In genomic region chr6:45378324-45378926, GRCh38 we compare ENCODE assay signal across 8 cellular contexts. TPM values are rescaled to one million over a fixed set of nuclear protein-coding genes. Genes with fewer than 3 reads are reported as not detected.
A peak's percentile ranks its signal among the peaks of the same experiment; 100 is the strongest.
DNase-seq lines count a peak whose midpoint lies in the region; ATAC-seq, FAIRE-seq and TF ChIP-seq lines count a peak whose summit lies in the region.

No MANE protein-coding gene starts in this region.

- H3K79me2 ChIP-seq in mammary epithelial cell (ENCODE audit: insufficient read depth, low read length): peaks cover 4% of the 10 kb centered on the region

- DNase-seq in GM12891 (ENCODE audit: insufficient read length, low spot score) (no peak), NOMO-1 treated with DMSO at 0.1 percent for 48 hours (lab: John Stamatoyannopoulos, UW; ENCODE audit: unreplicated experiment) (peak; percentile 51), mammary epithelial cell (no peak), lower leg skin (ENCODE audit: low spot score in 2 of 2) (peak in 1 of 2 donors; percentile 86), suprapubic skin (ENCODE audit: low spot score in 2 of 2) (no peak)
- no peak for DNase-seq in activated CD8-positive, alpha-beta memory T cell treated with anti-CD3 and anti-CD28 coated beads, Interleukin-2, amount 50 U/mL, for 48 hours

- peak overlapping the region; percentile 94 for H3K4me2 ChIP-seq in mammary epithelial cell (ENCODE audit: insufficient read depth, low read depth, low read length)

- peak; percentile 29 for ATAC-seq in HG02885 (IDR thresholded peaks at IDR 0.05; ENCODE audit: poor library complexity, unreplicated experiment)

- peaks cover 15% of the 10 kb centered on the region for H3K4me1 ChIP-seq in mammary epithelial cell (ENCODE audit: insufficient read depth, low read length)
- H3K4me1 ChIP-seq in suprapubic skin: peaks cover 16% of the 10 kb centered on the region

- no peaks in the 10 kb centered on the region for H3K27me3 ChIP-seq in mammary epithelial cell (ENCODE audit: insufficient read depth, low read length)
- H3K27me3 ChIP-seq in suprapubic skin: no peaks in the 10 kb centered on the region

- H3K9me3 ChIP-seq in mammary epithelial cell (replicated peaks; ENCODE audit: insufficient read depth, low read length): no peaks in the 10 kb centered on the region
- H3K9me3 ChIP-seq in suprapubic skin: no peaks in the 10 kb centered on the region

- peak overlapping the region; percentile 91 for H3K9ac ChIP-seq in mammary epithelial cell (ENCODE audit: insufficient read depth, low read length)

- H2AFZ ChIP-seq in mammary epithelial cell (ENCODE audit: low read depth, low read length): peak overlapping the region; percentile 100

- TF ChIP-seq POLR2A in GM12891 (IDR thresholded peaks at IDR 0.05; ENCODE audit: low read depth, low read length): no peak; the same call in 1 of the 2 replicates
- no peak for TF ChIP-seq POLR2A in lower leg skin (IDR thresholded peaks at IDR 0.05)
- TF ChIP-seq POLR2A in suprapubic skin (IDR thresholded peaks at IDR 0.05): no peak

- intact Hi-C loops in mammary epithelial cell (cut with micrococcal nuclease) (loop anchor here (2.0 to 5.0 kb wide), 4 partner anchors 42 to 336 kb away; no protein-coding TSS in a partner anchor), lower leg skin (cut with DNase I; ENCODE audit: low total_unique reads) (no loop called here)

- TF ChIP-seq CTCF in 22Rv1 (IDR thresholded peaks at IDR 0.05): no peak
- no peak for TF ChIP-seq CTCF in mammary epithelial cell (conservative IDR thresholded peaks at IDR 0.05 in 1 of 2, IDR thresholded peaks at IDR 0.05 in 1 of 2; ENCODE audit: extremely low read depth in 1 of 2, insufficient read depth in 1 of 2, low read depth in 1 of 2, low read length in 2 of 2)
- TF ChIP-seq CTCF in lower leg skin (IDR thresholded peaks at IDR 0.05): no peak
- no peak for TF ChIP-seq CTCF in suprapubic skin (IDR thresholded peaks at IDR 0.05)

- in situ Hi-C loops in mammary epithelial cell (cut with MboI; ENCODE audit: low sequenced_read_pairs in 2 of 2): no loop called here

- no peak for FAIRE-seq in GM12891 (lab: Jason Lieb, UNC)

- dilution Hi-C loops in mammary epithelial cell (cut with HindIII; ENCODE audit: low sequenced_read_pairs): no loop called here

- no peaks in the 10 kb centered on the region for H4K20me1 ChIP-seq in mammary epithelial cell (ENCODE audit: insufficient read depth, low read length)

- H3K36me3 ChIP-seq in mammary epithelial cell (ENCODE audit: insufficient read depth, low read length): no peaks in the 10 kb centered on the region
- H3K36me3 ChIP-seq in suprapubic skin: no peaks in the 10 kb centered on the region

- BruUV-seq in mammary epithelial cell (replicated peaks; lab: Mats Ljungman, UMichigan): TSS peak; percentile 85

- no peak for TF ChIP-seq EP300 in suprapubic skin (IDR thresholded peaks at IDR 0.05)

- CTCF ChIA-PET in mammary epithelial cell (lab: Charles Lee; ENCODE audit: low non-redundant PET): interaction anchor here (0.5 kb wide), 1 partner anchor 12 kb away, joined by 3 read pairs; no protein-coding TSS in a partner anchor

- 3% methylated on average over 20 of the region's 22 CpGs for WGBS in mammary epithelial cell (ENCODE audit: low coverage, missing lambda C conversion rate)
- 1 to 3% methylated on average over 22 of the region's 22 CpGs for WGBS in lower leg skin, 2 donors
- WGBS in suprapubic skin: 2% methylated on average over 22 of the region's 22 CpGs

- peak overlapping the region; percentile 79 for H3K27ac ChIP-seq in 22Rv1
- peak overlapping the region; percentile 81 for H3K27ac ChIP-seq in mammary epithelial cell (ENCODE audit: insufficient read depth, low read depth, low read length)
- H3K27ac ChIP-seq in suprapubic skin: peak overlapping the region; percentile 96

- H3K4me3 ChIP-seq in mammary epithelial cell (replicated peaks in 1 of 3; ENCODE audit: insufficient read depth in 1 of 3, low read depth in 2 of 3, low read length in 3 of 3) (peak overlapping the region; percentile 72 to 83 (median 79)), lower leg skin (ENCODE audit: low read depth, poor library complexity, severe bottlenecking) (peak overlapping the region; percentile 31), suprapubic skin (peak overlapping the region; percentile 74)

TF ChIP-seq in GM12891, 5 proteins besides CTCF, POLR2A, EP300 and RAD21:
- TF ChIP-seq POU2F2 (IDR thresholded peaks at IDR 0.05; ENCODE audit: low read depth, low read length) (no peak), TAF1 (IDR thresholded peaks at IDR 0.05; ENCODE audit: low read depth, low read length) (no peak; the same call in 1 of the 2 replicates), SPI1 (IDR thresholded peaks at IDR 0.05; ENCODE audit: low read depth, low read length) (peak; percentile 39; the same call in 1 of the 2 replicates), PAX5 (IDR thresholded peaks at IDR 0.05; ENCODE audit: insufficient read depth, low read length, severe bottlenecking) (no peak), POLR2AphosphoS5 (IDR thresholded peaks at IDR 0.05; ENCODE audit: low read depth, low read length) (no peak; the same call in 1 of the 2 replicates)

RNA-seq across cellular contexts. Expression of gene SUPT3H, which starts 0.7 kb away (rescaled TPM):
- polyA plus RNA-seq in GM12891 (2012; ENCODE audit: low read depth, missing spikeins): 4.3 TPM
- total RNA-seq in mammary epithelial cell: 1 to 10 TPM; 7.3 to 8.3 TPM
- 6.1 TPM for polyA plus RNA-seq in mammary epithelial cell
- not detected for polyA minus RNA-seq in mammary epithelial cell
- 1 to 10 TPM; 1.6 to 5.6 (median 3.8) TPM for total RNA-seq in lower leg skin
- 1 to 10 TPM; 1.1 to 4.7 (median 3.7) TPM for total RNA-seq in suprapubic skin

RNA-seq across cellular contexts. Expression of gene RUNX2, which starts 50.3 kb away (rescaled TPM):
- 1.1 TPM for polyA plus RNA-seq in GM12891 (2012; ENCODE audit: low read depth, missing spikeins)
- total RNA-seq in mammary epithelial cell (1 to 10 TPM; 4.2 to 5.4 TPM), lower leg skin (1 to 10 TPM; 1.8 to 4.8 (median 3.1) TPM), suprapubic skin (1 to 10 TPM; 2.6 to 5.9 (median 3.1) TPM)
- 0.93 TPM for polyA plus RNA-seq in mammary epithelial cell
- not detected for polyA minus RNA-seq in mammary epithelial cell
